Comparison of ENCODE assay signal across 1 cellular context in the genomic region with DNA sequence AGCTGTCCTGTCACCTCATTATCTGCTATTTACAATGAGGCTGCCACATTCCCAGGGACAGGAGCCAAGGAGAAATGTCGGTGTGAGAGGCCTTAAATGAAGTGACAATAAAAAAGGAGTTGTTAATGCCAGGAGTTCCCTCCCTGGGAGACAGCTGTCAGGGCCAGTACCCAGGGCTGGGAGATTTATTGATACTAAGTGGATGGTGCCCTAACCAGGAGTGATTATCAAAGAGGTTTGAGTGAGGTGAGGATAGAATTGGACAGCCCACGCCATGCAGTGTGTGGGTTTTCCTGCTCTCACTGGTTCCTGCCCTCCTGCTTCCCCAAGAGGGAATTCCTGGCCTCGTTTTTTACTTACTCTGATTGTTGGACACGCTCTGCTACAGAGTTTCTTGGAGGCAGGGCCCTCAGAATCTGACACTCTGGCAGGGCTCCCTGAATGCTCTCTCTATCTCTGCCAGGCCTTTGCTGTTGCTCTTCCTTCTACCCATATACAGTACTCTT.
A peak's percentile ranks its signal among the peaks of the same experiment; 100 is the strongest.
TF ChIP-seq lines count a peak whose summit lies in the region.

No MANE protein-coding gene starts in this region.

TF ChIP-seq in neural cell, 6 proteins besides CTCF, POLR2A, EP300 and RAD21 (continued from another document):
- peak; percentile 97 for TF ChIP-seq REST (IDR thresholded peaks at IDR 0.05; ENCODE audit: borderline replicate concordance)
- TF ChIP-seq TAF1 (IDR thresholded peaks at IDR 0.05; ENCODE audit: low read depth), result no peak
